1 cellular context compared by ENCODE assay signal in genomic region chr5:132422720-132423442, GRCh38.
TF ChIP-seq lines count a peak whose summit lies in the region.

No MANE protein-coding gene starts in this region.

TF ChIP-seq in HepG2, 621 proteins besides CTCF, POLR2A, EP300 and RAD21 (continued from another document and continues in another):
- TF ChIP-seq ZNF574 (CRISPR knock-in tag; IDR thresholded peaks at IDR 0.05) (no peak), ZNF792 (CRISPR knock-in tag; IDR thresholded peaks at IDR 0.05) (peak; percentile 68; the same call in 1 of the 2 replicates), ZNF530 (CRISPR knock-in tag; IDR thresholded peaks at IDR 0.05; ENCODE audit: low read depth) (no peak), HINFP (CRISPR knock-in tag; IDR thresholded peaks at IDR 0.05; ENCODE audit: low read depth) (no peak), U2AF2 (IDR thresholded peaks at IDR 0.05; ENCODE audit: low read depth, low read length) (no peak), KDM5A (IDR thresholded peaks at IDR 0.05; ENCODE audit: borderline replicate concordance, low read length) (no peak), KAT2B (IDR thresholded peaks at IDR 0.05; ENCODE audit: borderline replicate concordance, low read depth, low read length) (no peak), GTF2F1 (IDR thresholded peaks at IDR 0.05; ENCODE audit: low read length) (no peak), ZBTB7B (CRISPR knock-in tag; IDR thresholded peaks at IDR 0.05) (no peak), FOSL1 (CRISPR knock-in tag; IDR thresholded peaks at IDR 0.05; ENCODE audit: borderline replicate concordance) (no peak), TRAFD1 (CRISPR knock-in tag; IDR thresholded peaks at IDR 0.05; ENCODE audit: borderline replicate concordance) (no peak), RCOR2 (CRISPR knock-in tag; IDR thresholded peaks at IDR 0.05) (0 out of 2 replicates have a peak, but pooled peaks have one; percentile 55), FLYWCH1 (CRISPR knock-in tag; IDR thresholded peaks at IDR 0.05) (no peak), ZMYM3 (CRISPR knock-in tag; IDR thresholded peaks at IDR 0.05) (no peak; the same call in 1 of the 2 replicates), KLF11 (CRISPR knock-in tag; IDR thresholded peaks at IDR 0.05) (no peak), ZNF605 (CRISPR knock-in tag; IDR thresholded peaks at IDR 0.05) (0 out of 2 replicates have a peak, but pooled peaks have one; percentile 25), NFKB2 (CRISPR knock-in tag; IDR thresholded peaks at IDR 0.05; ENCODE audit: borderline replicate concordance) (no peak), DZIP1 (CRISPR knock-in tag; IDR thresholded peaks at IDR 0.05) (no peak), ZNF800 (CRISPR knock-in tag; IDR thresholded peaks at IDR 0.05) (no peak), DMAP1 (CRISPR knock-in tag; IDR thresholded peaks at IDR 0.05) (no peak), JUND (CRISPR knock-in tag; IDR thresholded peaks at IDR 0.05) (peak; percentile 52; the same call in 1 of the 2 replicates), ZFP37 (CRISPR knock-in tag; IDR thresholded peaks at IDR 0.05; ENCODE audit: borderline replicate concordance) (no peak), ZNF354B (CRISPR knock-in tag; IDR thresholded peaks at IDR 0.05) (no peak), RFXAP (CRISPR knock-in tag; IDR thresholded peaks at IDR 0.05; ENCODE audit: borderline replicate concordance) (no peak), DPF2 (CRISPR knock-in tag; IDR thresholded peaks at IDR 0.05; ENCODE audit: borderline replicate concordance, low read depth) (0 out of 2 replicates have a peak, but pooled peaks have one; percentile 30), EZH2 (conservative IDR thresholded peaks at IDR 0.05; ENCODE audit: low read depth, low read length) (no peak), NPAS2 (CRISPR knock-in tag; IDR thresholded peaks at IDR 0.05; ENCODE audit: borderline replicate concordance) (no peak), MAF1 (CRISPR knock-in tag; IDR thresholded peaks at IDR 0.05; ENCODE audit: borderline replicate concordance) (no peak), ATM (IDR thresholded peaks at IDR 0.05; ENCODE audit: borderline replicate concordance) (no peak), SMAD1 (CRISPR knock-in tag; IDR thresholded peaks at IDR 0.05; ENCODE audit: borderline replicate concordance, low read depth) (no peak), KDM3A (CRISPR knock-in tag; IDR thresholded peaks at IDR 0.05; ENCODE audit: low read depth) (no peak), CC2D1A (CRISPR knock-in tag; IDR thresholded peaks at IDR 0.05) (no peak), NR1H2 (CRISPR knock-in tag; IDR thresholded peaks at IDR 0.05; ENCODE audit: borderline replicate concordance, low read depth) (no peak), ZMAT3 (CRISPR knock-in tag; conservative IDR thresholded peaks at IDR 0.05) (no peak), ZNF720 (CRISPR knock-in tag; IDR thresholded peaks at IDR 0.05) (no peak), YY1 (IDR thresholded peaks at IDR 0.05; ENCODE audit: insufficient read depth, insufficient replicate concordance, low read depth, low read length) (no peak), JARID2 (CRISPR knock-in tag; IDR thresholded peaks at IDR 0.05; ENCODE audit: insufficient replicate concordance) (no peak), SIX1 (CRISPR knock-in tag; IDR thresholded peaks at IDR 0.05; ENCODE audit: borderline replicate concordance) (no peak), SP140L (CRISPR knock-in tag; IDR thresholded peaks at IDR 0.05; ENCODE audit: borderline replicate concordance) (no peak), CSRNP1 (CRISPR knock-in tag; IDR thresholded peaks at IDR 0.05) (no peak), HNRNPL (IDR thresholded peaks at IDR 0.05; ENCODE audit: low read depth, low read length) (no peak), EED (CRISPR knock-in tag; IDR thresholded peaks at IDR 0.05) (no peak), GZF1 (CRISPR knock-in tag; IDR thresholded peaks at IDR 0.05) (no peak), ZNF484 (CRISPR knock-in tag; IDR thresholded peaks at IDR 0.05; ENCODE audit: borderline replicate concordance, low read depth) (no peak), MEF2D (CRISPR knock-in tag; IDR thresholded peaks at IDR 0.05) (peak; percentile 98), ARID3A (IDR thresholded peaks at IDR 0.05; ENCODE audit: low read depth, low read length) (peak; percentile 45; the same call in 1 of the 2 replicates), THYN1 (CRISPR knock-in tag; IDR thresholded peaks at IDR 0.05; ENCODE audit: borderline replicate concordance, low read depth) (no peak)
- TF ChIP-seq, protein P1, sequence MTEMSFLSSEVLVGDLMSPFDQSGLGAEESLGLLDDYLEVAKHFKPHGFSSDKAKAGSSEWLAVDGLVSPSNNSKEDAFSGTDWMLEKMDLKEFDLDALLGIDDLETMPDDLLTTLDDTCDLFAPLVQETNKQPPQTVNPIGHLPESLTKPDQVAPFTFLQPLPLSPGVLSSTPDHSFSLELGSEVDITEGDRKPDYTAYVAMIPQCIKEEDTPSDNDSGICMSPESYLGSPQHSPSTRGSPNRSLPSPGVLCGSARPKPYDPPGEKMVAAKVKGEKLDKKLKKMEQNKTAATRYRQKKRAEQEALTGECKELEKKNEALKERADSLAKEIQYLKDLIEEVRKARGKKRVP (CRISPR knock-in tag; IDR thresholded peaks at IDR 0.05) = no peak
